ENCODE assay signal across 26 cellular contexts in genomic region chr6:157116420-157116819, GRCh38.
"Had no signal": no experiment of that assay in that cellular context is flagged by ENCODE, and none has a peak within 500 bp of the region (broad histone marks: within the 10 kb centered on the region; RNA-seq: fewer than 3 reads in every experiment).

No MANE protein-coding gene starts in this region.

- H3K27ac Mint-ChIP-seq: activated naive CD4-positive, alpha-beta T cell treated with anti-CD3 and anti-CD28 coated beads, Interleukin-2, amount 50 U/mL, for 72 hours; activated T-helper 17 cell treated with anti-CD3 and anti-CD28 coated beads, Interleukin-2, amount 50 U/mL, for 72 hours; endodermal cell; natural killer cell; stimulated activated naive CD8-positive, alpha-beta T cell treated with anti-CD3 and anti-CD28 coated beads, Interleukin-15, Interleukin-2, amounts not matched to agents 100 ng/mL and 50 ng/mL, for 24 hours; T-helper 2 cell treated with Interferon-gamma antibody and Interleukin-4, amounts not matched to agents 5 μg/mL and 100 μg/mL, for 36 hours had no signal

- H3K36me3 ChIP-seq: colonic mucosa, gastrocnemius medialis, neutrophil, pancreas, thyroid gland had no signal

- H3K9me3 Mint-ChIP-seq: activated T-helper 17 cell treated with anti-CD3 and anti-CD28 coated beads, Interleukin-2, amount 50 U/mL, for 72 hours; endodermal cell; stimulated activated naive CD8-positive, alpha-beta T cell treated with anti-CD3 and anti-CD28 coated beads, Interleukin-15, Interleukin-2, amounts not matched to agents 100 ng/mL and 50 ng/mL, for 24 hours; T-helper 2 cell treated with Interferon-gamma antibody and Interleukin-4, amounts not matched to agents 5 μg/mL and 100 μg/mL, for 36 hours had no signal

- H3K4me3 ChIP-seq: ascending aorta, colonic mucosa, dorsolateral prefrontal cortex, esophagus squamous epithelium, gastrocnemius medialis, left ventricle myocardium inferior, pancreas, psoas muscle, right atrium auricular region, thyroid gland, upper lobe of right lung had no signal

- ATAC-seq: activated naive CD4-positive, alpha-beta T cell treated with anti-CD3 and anti-CD28 coated beads, Interleukin-2, amount 50 U/mL, for 72 hours; activated T-helper 17 cell treated with anti-CD3 and anti-CD28 coated beads, Interleukin-2, amount 50 U/mL, for 72 hours; gastrocnemius medialis; natural killer cell; pancreas; psoas muscle; upper lobe of right lung had no signal

- H3K27ac ChIP-seq: ascending aorta, colonic mucosa, dorsolateral prefrontal cortex, esophagus squamous epithelium, gastrocnemius medialis, left ventricle myocardium inferior, neutrophil, pancreas, psoas muscle, right atrium auricular region, thyroid gland, upper lobe of right lung had no signal

- H3K9me3 ChIP-seq: ascending aorta, colonic mucosa, esophagus squamous epithelium, gastrocnemius medialis, left ventricle myocardium inferior, neutrophil, pancreas, psoas muscle, right atrium auricular region, thyroid gland, upper lobe of right lung had no signal

- H3K4me1 Mint-ChIP-seq: activated T-helper 17 cell treated with anti-CD3 and anti-CD28 coated beads, Interleukin-2, amount 50 U/mL, for 72 hours had no signal

- H3K27me3 Mint-ChIP-seq: activated T-helper 17 cell treated with anti-CD3 and anti-CD28 coated beads, Interleukin-2, amount 50 U/mL, for 72 hours; stimulated activated naive CD8-positive, alpha-beta T cell treated with anti-CD3 and anti-CD28 coated beads, Interleukin-15, Interleukin-2, amounts not matched to agents 100 ng/mL and 50 ng/mL, for 24 hours had no signal

- H3K27me3 ChIP-seq: ascending aorta, colonic mucosa, dorsolateral prefrontal cortex, esophagus squamous epithelium, gastrocnemius medialis, neutrophil, pancreas, right atrium auricular region, thyroid gland, upper lobe of right lung had no signal

- FAIRE-seq: pancreas, TTC549 had no signal

- H3K4me1 ChIP-seq: colonic mucosa, pancreas, psoas muscle, right atrium auricular region, thyroid gland, upper lobe of right lung had no signal

- DNase-seq: activated T-cell treated with anti-CD3 and anti-CD28 coated beads, Interleukin-2, amount 50 U/mL, for 1 hour; central memory CD4-positive, alpha-beta T cell; colonic mucosa; dorsolateral prefrontal cortex; endodermal cell; esophagus squamous epithelium; gastrocnemius medialis; head of caudate nucleus; hypothalamus; left ventricle myocardium inferior; midbrain; natural killer cell; pancreas; psoas muscle; stimulated activated CD4-positive, alpha-beta T cell treated with anti-CD3 and anti-CD28 coated beads, Interleukin-4, amount 100 ng/mL, for 24 hours; substantia nigra; thyroid gland; upper lobe of right lung had no signal

- H3K4me3 Mint-ChIP-seq: activated T-helper 17 cell treated with anti-CD3 and anti-CD28 coated beads, Interleukin-2, amount 50 U/mL, for 72 hours; endodermal cell; natural killer cell; stimulated activated naive CD8-positive, alpha-beta T cell treated with anti-CD3 and anti-CD28 coated beads, Interleukin-15, Interleukin-2, amounts not matched to agents 100 ng/mL and 50 ng/mL, for 24 hours; T-helper 2 cell treated with Interferon-gamma antibody and Interleukin-4, amounts not matched to agents 5 μg/mL and 100 μg/mL, for 36 hours had no signal
